Comparison of ENCODE assay signal across 8 cellular contexts in genomic region chr1:43472463-43473151, GRCh38. TPM values are rescaled to one million over a fixed set of nuclear protein-coding genes. Genes with fewer than 3 reads are reported as not detected.
DNase-seq lines count a peak whose midpoint lies in the region; ATAC-seq and TF ChIP-seq lines count a peak whose summit lies in the region.
"Not testable (repeated sequence)": the region's sequence is repeated elsewhere in the genome, so short reads cannot be mapped to it uniquely, and the experiment has no call there.

No MANE protein-coding gene starts in this region.

- H3K36me3 ChIP-seq in GM23248 (ENCODE audit: low read depth); SJCRH30; body of pancreas (replicated peaks in 1 of 2; ENCODE audit: insufficient read depth in 1 of 2, low read depth in 2 of 2); fibroblast of lung (ENCODE audit: control insufficient read depth, insufficient read depth, low read length); kidney epithelial cell (ENCODE audit: control insufficient read depth, insufficient read depth, low read length): not testable (repeated sequence)

- H3K27me3 Mint-ChIP-seq in progenitor cell of endocrine pancreas = not testable (repeated sequence)

- not testable (repeated sequence) for TF ChIP-seq POLR2A in body of pancreas (IDR thresholded peaks at IDR 0.05)

- H3K4me3 ChIP-seq in AG09309 (ENCODE audit: control insufficient read depth, low read depth, low read length); body of pancreas; fibroblast of lung (replicated peaks in 1 of 4; ENCODE audit: control extremely low read depth in 1 of 4, insufficient read depth in 1 of 4, low read depth in 3 of 4, low read length in 4 of 4); kidney epithelial cell (ENCODE audit: low read depth, low read length): not testable (repeated sequence)
- peak overlapping the region; percentile 44 for H3K4me3 ChIP-seq in GM23248
- peak overlapping the region; percentile 4; the same call in 1 of the 2 replicates for H3K4me3 ChIP-seq in SJCRH30

- not testable (repeated sequence) for H3K9me2 ChIP-seq in GM23248 (ENCODE audit: insufficient read depth)

- H3K4me1 Mint-ChIP-seq in progenitor cell of endocrine pancreas (ENCODE audit: low read depth) = not testable (repeated sequence)

- TF ChIP-seq CTCF in AG09309 (IDR thresholded peaks at IDR 0.05; ENCODE audit: control insufficient read depth, insufficient read depth, low read depth, low read length, missing control alignments); body of pancreas (IDR thresholded peaks at IDR 0.05); fibroblast of lung (conservative IDR thresholded peaks at IDR 0.05 in 1 of 2, IDR thresholded peaks at IDR 0.05 in 1 of 2; ENCODE audit: low read depth in 1 of 2, low read length in 2 of 2); kidney epithelial cell (IDR thresholded peaks at IDR 0.05; ENCODE audit: insufficient read depth, low read length, poor library complexity, severe bottlenecking); progenitor cell of endocrine pancreas (IDR thresholded peaks at IDR 0.05; ENCODE audit: unreplicated experiment): not testable (repeated sequence)

- H3F3A ChIP-seq in GM23248 (ENCODE audit: insufficient read depth) = peaks cover 34% of the 10 kb centered on the region

- not testable (repeated sequence) for H3K36me3 Mint-ChIP-seq in progenitor cell of endocrine pancreas (ENCODE audit: insufficient read depth)

- H3K4me3 Mint-ChIP-seq in progenitor cell of endocrine pancreas (ENCODE audit: low read depth) = not testable (repeated sequence)

- in situ Hi-C loops in GM23248 (cut with MboI) = not testable (repeated sequence)

- not testable (repeated sequence) for H4K20me1 ChIP-seq in GM23248 (ENCODE audit: insufficient read depth); fibroblast of lung (ENCODE audit: control insufficient read depth, extremely low read depth, insufficient read depth, low read length)

- H3K79me2 ChIP-seq in GM23248 (ENCODE audit: insufficient read depth); fibroblast of lung (ENCODE audit: control insufficient read depth, insufficient read depth, low read length): not testable (repeated sequence)

- ATAC-seq in body of pancreas = peak; percentile 85

- H3K27ac Mint-ChIP-seq in progenitor cell of endocrine pancreas = peak overlapping the region; percentile 96

- intact Hi-C loops in body of pancreas (cut with DNase I) = not testable (repeated sequence)

- not testable (repeated sequence) for H3K9me3 ChIP-seq in GM23248 (ENCODE audit: low read depth); SJCRH30 (replicated peaks); body of pancreas; fibroblast of lung (ENCODE audit: control insufficient read depth, insufficient read depth, low read depth, low read length)

- WGBS in GM23248 (ENCODE audit: low coverage in 1 of 2, low lambda C conversion rate in 2 of 2, missing lambda C conversion rate in 2 of 2), 2 experiments = 7 to 11% methylated on average over 6 of the region's 6 CpGs
- WGBS in body of pancreas, 2 donors = 39 to 46% methylated on average over 6 of the region's 6 CpGs

- not testable (repeated sequence) for H3K27me3 ChIP-seq in GM23248 (replicated peaks; ENCODE audit: insufficient read depth); SJCRH30; body of pancreas; fibroblast of lung (ENCODE audit: control insufficient read depth, insufficient read depth, low read length); kidney epithelial cell (ENCODE audit: control insufficient read depth, insufficient read depth, low read length)

- H3K27ac ChIP-seq in GM23248 = peak overlapping the region; percentile 72
- peak overlapping the region; percentile 94 for H3K27ac ChIP-seq in SJCRH30
- peak overlapping the region; percentile 57 to 83 (median 68) for H3K27ac ChIP-seq in body of pancreas
- H3K27ac ChIP-seq in fibroblast of lung (ENCODE audit: insufficient read depth, low read length) = peak overlapping the region; percentile 81

- H3K4me2 ChIP-seq in GM23248 (ENCODE audit: unreplicated experiment) = peak overlapping the region; percentile 53
- not testable (repeated sequence) for H3K4me2 ChIP-seq in fibroblast of lung (ENCODE audit: extremely low read depth, insufficient read depth, low read length)

- not testable (repeated sequence) for H3K9me3 Mint-ChIP-seq in progenitor cell of endocrine pancreas (ENCODE audit: low read depth)

- H2AFZ ChIP-seq in GM23248 = 0 out of 2 replicates have a peak overlapping the region, but pooled peaks have one; percentile 15
- not testable (repeated sequence) for H2AFZ ChIP-seq in fibroblast of lung (ENCODE audit: low read length)

- peaks cover 34% of the 10 kb centered on the region for H3K4me1 ChIP-seq in GM23248 (ENCODE audit: insufficient read depth)
- H3K4me1 ChIP-seq in SJCRH30 = peaks cover 50% of the 10 kb centered on the region
- H3K4me1 ChIP-seq in body of pancreas = peaks cover 18% of the 10 kb centered on the region
- H3K4me1 ChIP-seq in fibroblast of lung (ENCODE audit: control insufficient read depth, extremely low read depth, insufficient read depth, low read length) = peaks cover 21% of the 10 kb centered on the region

- peak overlapping the region; percentile 32 for H3K9ac ChIP-seq in GM23248
- H3K9ac ChIP-seq in fibroblast of lung (ENCODE audit: insufficient read depth, low read length) = peak overlapping the region; percentile 8

- peak; percentile 88 for DNase-seq in AG09309 (ENCODE audit: low read depth)
- DNase-seq in GM23248 = peak; percentile 92
- peak; percentile 98 for DNase-seq in M059J (ENCODE audit: low read depth)
- peak; percentile 83 to 89 for DNase-seq in SJCRH30
- DNase-seq in body of pancreas = peak; percentile 38 to 67 (median 52)
- DNase-seq in fibroblast of lung (ENCODE audit: low read depth in 2 of 2) = peak; percentile 86 to 99
- DNase-seq in kidney epithelial cell (ENCODE audit: low read depth) = peak; percentile 90
- DNase-seq in progenitor cell of endocrine pancreas (ENCODE audit: low spot score, unreplicated experiment) = not testable (repeated sequence)

RNA-seq across cellular contexts. Expression of gene HYI, which starts 18.9 kb away (rescaled TPM):
- total RNA-seq in GM23248 (2014; rRNA removed; shearing (Covaris generic)) = 28.5 and 35.7 TPM in 2 replicates
- polyA plus RNA-seq in GM23248 (2016; fragmentation: Nextera tagmentation; extraction: Ambion mirVana) = 17.4 and 21.0 TPM in 2 replicates
- 43.7 and 50.9 TPM in 2 replicates for total RNA-seq in M059J (2014; rRNA removed; shearing (Covaris generic))
- total RNA-seq in SJCRH30 (2014; rRNA removed; shearing (Covaris generic)) = 0.23 TPM in 1 of 2 replicates, not detected in the other
- total RNA-seq in body of pancreas = 100 to 1,000 TPM; 101 to 157 TPM
- total RNA-seq in fibroblast of lung = 30.8 and 36.5 TPM in 2 replicates
- 24.6 and 26.3 TPM in 2 replicates for polyA plus RNA-seq in fibroblast of lung
- 46.5 and 49.4 TPM in 2 replicates for polyA plus RNA-seq in fibroblast of lung (2012)
- 29.5 and 33.4 TPM in 2 replicates for polyA minus RNA-seq in fibroblast of lung (ENCODE audit: low replicate concordance)
- total RNA-seq in kidney epithelial cell = 133 and 167 TPM in 2 replicates
- 52.4 and 58.7 TPM in 2 replicates for total RNA-seq in progenitor cell of endocrine pancreas

RNA-seq across cellular contexts. Expression of gene PTPRF, which starts 58.1 kb away (rescaled TPM):
- total RNA-seq in GM23248 (2014; rRNA removed; shearing (Covaris generic)) = 15.0 and 16.3 TPM in 2 replicates
- 14.0 and 14.7 TPM in 2 replicates for polyA plus RNA-seq in GM23248 (2016; fragmentation: Nextera tagmentation; extraction: Ambion mirVana)
- total RNA-seq in M059J (2014; rRNA removed; shearing (Covaris generic)) = 17.0 and 31.1 TPM in 2 replicates
- total RNA-seq in SJCRH30 (2014; rRNA removed; shearing (Covaris generic)) = 32.6 and 34.1 TPM in 2 replicates
- 10 to 100 TPM; 81.7 to 89.0 TPM for total RNA-seq in body of pancreas
- 23.9 and 45.2 TPM in 2 replicates for total RNA-seq in fibroblast of lung
- 39.5 and 52.0 TPM in 2 replicates for polyA plus RNA-seq in fibroblast of lung
- polyA plus RNA-seq in fibroblast of lung (2012) = 48.9 and 75.8 TPM in 2 replicates
- 242 and 244 TPM in 2 replicates for polyA minus RNA-seq in fibroblast of lung (ENCODE audit: low replicate concordance)
- total RNA-seq in kidney epithelial cell = 297 and 346 TPM in 2 replicates
- total RNA-seq in progenitor cell of endocrine pancreas = 482 and 520 TPM in 2 replicates

Comparison
In these comparisons a context has a peak if more than half of its experiments do, and no peak if none do; other contexts are left out.
1. RNA of gene HYI, which starts 18.9 kb away (total RNA-seq): 101 to 157 TPM in body of pancreas, 133 to 167 TPM in kidney epithelial cell, 52.4 to 58.7 TPM in progenitor cell of endocrine pancreas, 43.7 to 50.9 TPM in M059J, 30.8 to 36.5 TPM in fibroblast of lung and 28.5 to 35.7 TPM in GM23248; 0.23 TPM in SJCRH30; every median in the first group is over 10 times any median in the second.
2. Peak in every context shown above with its lines, with median percentiles within 50 percentile points of each other: H3K27ac ChIP-seq.